In genomic region chr11:3155691-3156258, GRCh38 we compare ENCODE assay signal across 11 cellular contexts. TPM values are rescaled to one million over a fixed set of nuclear protein-coding genes. Genes with fewer than 3 reads are reported as not detected.
A peak's percentile ranks its signal among the peaks of the same experiment; 100 is the strongest.
DNase-seq lines count a peak whose midpoint lies in the region; FAIRE-seq and TF ChIP-seq lines count a peak whose summit lies in the region.
"Had no signal": no experiment of that assay in that cellular context is flagged by ENCODE, and none has a peak within 500 bp of the region (broad histone marks: within the 10 kb centered on the region; RNA-seq: fewer than 3 reads in every experiment).

No MANE protein-coding gene starts in this region.

- H3K27me3 Mint-ChIP-seq in HFFc6 (ENCODE audit: insufficient read depth) = no peaks in the 10 kb centered on the region

- H3K36me3 Mint-ChIP-seq in HFFc6 (ENCODE audit: low read depth) = no peaks in the 10 kb centered on the region

- peak; percentile 26 for DNase-seq in HFFc6
- peak; percentile 6 for DNase-seq in transverse colon
- no peak for DNase-seq in globus pallidus (ENCODE audit: low spot score)
- DNase-seq in cerebellar nuclear complex (lab: John Stamatoyannopoulos, UW) = no peak
- DNase-seq in amniotic stem cell (lab: John Stamatoyannopoulos, UW) = no peak
- no peak for DNase-seq in NCI-H1694 treated with DMSO at 0.1 percent for 48 hours (lab: John Stamatoyannopoulos, UW)
- DNase-seq: activated CD4-positive, alpha-beta memory T cell treated with anti-CD3 and anti-CD28 coated beads, Interleukin-2, amount 10 ng/mL, durations not matched to agents 7 days and 5 days; amygdala; NCI-H226 had no signal

- intact Hi-C loops in transverse colon (cut with DNase I; ENCODE audit: low total_unique reads) = no loop called here

- H3K9ac ChIP-seq in mucosa of stomach (ENCODE audit: low read length) = peak overlapping the region; percentile 22

- peak overlapping the region; percentile 78 for H3K4me3 Mint-ChIP-seq in HFFc6
- H3K4me3 Mint-ChIP-seq: activated CD4-positive, alpha-beta memory T cell treated with anti-CD3 and anti-CD28 coated beads, Interleukin-2, amount 10 ng/mL, durations not matched to agents 7 days and 5 days had no signal

- H3K36me3 ChIP-seq in mucosa of stomach (ENCODE audit: control insufficient read depth, insufficient read depth, low read length) = no peaks in the 10 kb centered on the region
- H3K36me3 ChIP-seq in transverse colon = no peaks in the 10 kb centered on the region

- H3K9me3 ChIP-seq in mucosa of stomach (ENCODE audit: control insufficient read depth, low read length) = no peaks in the 10 kb centered on the region
- no peaks in the 10 kb centered on the region for H3K9me3 ChIP-seq in transverse colon

- no peak for TF ChIP-seq EP300 in transverse colon (IDR thresholded peaks at IDR 0.05; ENCODE audit: low read depth)

- no peaks in the 10 kb centered on the region for H3K27me3 ChIP-seq in mucosa of stomach (ENCODE audit: control insufficient read depth, insufficient read depth, low read length)
- no peaks in the 10 kb centered on the region for H3K27me3 ChIP-seq in transverse colon

- H3K4me1 Mint-ChIP-seq in HFFc6 (ENCODE audit: low read depth) = peaks cover 76% of the 10 kb centered on the region
- H3K4me1 Mint-ChIP-seq: activated CD4-positive, alpha-beta memory T cell treated with anti-CD3 and anti-CD28 coated beads, Interleukin-2, amount 10 ng/mL, durations not matched to agents 7 days and 5 days had no signal

- TF ChIP-seq POLR2A in transverse colon (IDR thresholded peaks at IDR 0.05) = no peak

- 73% methylated on average over 16 of the region's 16 CpGs; no CpG with 5 or more reads in 1 of the 2 donors for WGBS in transverse colon (ENCODE audit: low coverage in 1 of 2), 2 donors

- H3K4me1 ChIP-seq in mucosa of stomach (ENCODE audit: control insufficient read depth, insufficient read depth, low read length) (peaks cover 29% of the 10 kb centered on the region), transverse colon (peaks cover 34 to 73% (median 54%) of the 10 kb centered on the region in 4 donors)

- FAIRE-seq in endometrium (lab: Jason Lieb, UNC) = peak; percentile 23

- TF ChIP-seq CTCF in HFFc6 (IDR thresholded peaks at IDR 0.05) = no peak
- no peak for TF ChIP-seq CTCF in transverse colon (IDR thresholded peaks at IDR 0.05)

- no peaks in the 10 kb centered on the region for H3K9me3 Mint-ChIP-seq in HFFc6
- H3K9me3 Mint-ChIP-seq: activated CD4-positive, alpha-beta memory T cell treated with anti-CD3 and anti-CD28 coated beads, Interleukin-2, amount 10 ng/mL, durations not matched to agents 7 days and 5 days had no signal

- peak overlapping the region; percentile 87 for H3K27ac Mint-ChIP-seq in HFFc6
- H3K27ac Mint-ChIP-seq: activated CD4-positive, alpha-beta memory T cell treated with anti-CD3 and anti-CD28 coated beads, Interleukin-2, amount 10 ng/mL, durations not matched to agents 7 days and 5 days had no signal

- H3K4me3 ChIP-seq in mucosa of stomach (ENCODE audit: low read length) = no peak overlapping the region
- peak overlapping the region in 1 of 4 donors; percentile 33 for H3K4me3 ChIP-seq in transverse colon

- peak overlapping the region; percentile 71 to 85 (median 82) for H3K27ac ChIP-seq in transverse colon

- in situ Hi-C loops in transverse colon (cut with MboI; ENCODE audit: low pct_ligation_motif_present in 1 of 4, low pct_unique_long_range_greater_than_20kb in 1 of 4, low sequenced_read_pairs in 3 of 4) = no loop called here

RNA-seq across cellular contexts. Expression of gene OSBPL5, which starts 9.3 kb away (rescaled TPM):
- 10 to 100 TPM; 32.6 to 42.6 (median 36.7) TPM for total RNA-seq in HFFc6 (2021; fragmentation: NEBNext Ultra II Directional; extraction: Animal tissue kit (Norgen Biotek cat#: 25700))
- total RNA-seq in transverse colon = 100 to 1,000 TPM in 2 of 4 donors, 10 to 100 TPM in 2; 37.3 to 211 (median 105) TPM

Comparison
In these comparisons a context has a peak if more than half of its experiments do, and no peak if none do; other contexts are left out.
1. DNase-seq: peak in HFFc6 (single experiment) and transverse colon (single experiment); none in globus pallidus (single experiment), cerebellar nuclear complex (0 of 2), amniotic stem cell (single experiment) and NCI-H1694 treated with DMSO at 0.1 percent for 48 hours (single experiment).